Comparison of ENCODE assay signal across 1 cellular context in the genomic region with DNA sequence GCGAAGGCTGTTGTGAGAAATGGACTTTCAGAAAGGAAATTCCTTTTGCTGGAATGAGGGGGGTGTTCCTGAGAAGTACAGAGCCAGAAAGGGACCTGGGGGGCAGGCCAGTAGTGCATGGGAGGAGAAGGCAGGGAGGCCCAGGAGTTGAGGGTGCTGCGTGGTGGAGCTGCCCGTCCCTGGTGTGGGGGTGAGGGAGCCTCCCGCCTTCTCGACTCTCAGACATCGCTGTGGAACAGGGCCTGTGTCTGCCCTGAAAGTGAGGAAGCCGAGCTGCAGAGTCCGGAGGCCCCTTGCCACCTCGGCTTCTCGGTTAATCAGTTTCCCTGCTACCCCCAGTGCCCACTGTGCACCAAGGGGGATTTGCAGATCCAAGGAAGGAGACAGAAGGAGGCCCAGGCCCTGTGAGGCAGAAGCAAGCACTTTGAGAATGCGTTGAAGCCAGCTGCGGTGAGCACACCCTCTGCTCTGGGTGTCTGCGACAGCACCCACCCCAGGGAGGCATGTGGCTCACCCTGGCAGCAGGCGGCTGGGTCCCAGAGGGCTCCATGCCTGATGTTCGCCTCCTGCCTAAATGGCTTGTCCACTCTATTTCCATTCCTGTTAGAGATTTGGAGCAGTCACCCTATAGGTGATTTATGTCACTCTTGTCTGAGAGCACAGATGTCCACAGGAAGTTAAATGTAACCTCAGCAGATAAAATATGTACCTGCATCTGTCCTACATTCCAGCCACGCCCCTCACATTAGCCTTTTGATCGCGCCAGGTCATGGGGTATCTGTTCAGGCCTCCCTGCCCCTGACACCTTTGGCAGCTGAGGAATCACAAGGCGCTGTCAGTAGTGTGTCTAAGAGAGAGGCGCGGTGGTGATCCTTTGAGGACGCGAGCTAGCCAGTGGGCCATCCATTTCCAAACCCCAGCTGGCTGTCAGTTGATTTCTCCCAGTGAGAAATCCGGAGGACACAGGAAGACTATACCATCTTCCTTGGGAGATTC.
TF ChIP-seq lines count a peak whose summit lies in the region.

No MANE protein-coding gene starts in this region.

TF ChIP-seq in GM23338, 12 proteins besides CTCF, POLR2A, EP300 and RAD21:
- no peak for TF ChIP-seq ZNF331 (CRISPR knock-in tag; IDR thresholded peaks at IDR 0.05; ENCODE audit: low read depth)
- no peak for TF ChIP-seq ZNF114 (CRISPR knock-in tag; IDR thresholded peaks at IDR 0.05)
- TF ChIP-seq ZNF462 (CRISPR knock-in tag; IDR thresholded peaks at IDR 0.05) = no peak
- no peak for TF ChIP-seq CREB1 (CRISPR knock-in tag; IDR thresholded peaks at IDR 0.05; ENCODE audit: low read depth)
- no peak for TF ChIP-seq STAT1 (IDR thresholded peaks at IDR 0.05; ENCODE audit: unreplicated experiment)
- TF ChIP-seq JUNB (IDR thresholded peaks at IDR 0.05; ENCODE audit: unreplicated experiment) = no peak
- TF ChIP-seq POLR2AphosphoS5 (IDR thresholded peaks at IDR 0.05; ENCODE audit: low read depth) = no peak
- TF ChIP-seq, protein P1, sequence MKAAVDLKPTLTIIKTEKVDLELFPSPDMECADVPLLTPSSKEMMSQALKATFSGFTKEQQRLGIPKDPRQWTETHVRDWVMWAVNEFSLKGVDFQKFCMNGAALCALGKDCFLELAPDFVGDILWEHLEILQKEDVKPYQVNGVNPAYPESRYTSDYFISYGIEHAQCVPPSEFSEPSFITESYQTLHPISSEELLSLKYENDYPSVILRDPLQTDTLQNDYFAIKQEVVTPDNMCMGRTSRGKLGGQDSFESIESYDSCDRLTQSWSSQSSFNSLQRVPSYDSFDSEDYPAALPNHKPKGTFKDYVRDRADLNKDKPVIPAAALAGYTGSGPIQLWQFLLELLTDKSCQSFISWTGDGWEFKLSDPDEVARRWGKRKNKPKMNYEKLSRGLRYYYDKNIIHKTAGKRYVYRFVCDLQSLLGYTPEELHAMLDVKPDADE (IDR thresholded peaks at IDR 0.05) = no peak
- TF ChIP-seq EZH2 (IDR thresholded peaks at IDR 0.05; ENCODE audit: low read depth, unreplicated experiment) = no peak
- no peak for TF ChIP-seq REST (IDR thresholded peaks at IDR 0.05; ENCODE audit: unreplicated experiment)
- no peak for TF ChIP-seq NANOG (IDR thresholded peaks at IDR 0.05; ENCODE audit: borderline replicate concordance)
- no peak for TF ChIP-seq EZH2phosphoT487 (IDR thresholded peaks at IDR 0.05; ENCODE audit: unreplicated experiment)
TF ChIP-seq in GM23338: peak in this region for 0.
